In the genomic region with DNA sequence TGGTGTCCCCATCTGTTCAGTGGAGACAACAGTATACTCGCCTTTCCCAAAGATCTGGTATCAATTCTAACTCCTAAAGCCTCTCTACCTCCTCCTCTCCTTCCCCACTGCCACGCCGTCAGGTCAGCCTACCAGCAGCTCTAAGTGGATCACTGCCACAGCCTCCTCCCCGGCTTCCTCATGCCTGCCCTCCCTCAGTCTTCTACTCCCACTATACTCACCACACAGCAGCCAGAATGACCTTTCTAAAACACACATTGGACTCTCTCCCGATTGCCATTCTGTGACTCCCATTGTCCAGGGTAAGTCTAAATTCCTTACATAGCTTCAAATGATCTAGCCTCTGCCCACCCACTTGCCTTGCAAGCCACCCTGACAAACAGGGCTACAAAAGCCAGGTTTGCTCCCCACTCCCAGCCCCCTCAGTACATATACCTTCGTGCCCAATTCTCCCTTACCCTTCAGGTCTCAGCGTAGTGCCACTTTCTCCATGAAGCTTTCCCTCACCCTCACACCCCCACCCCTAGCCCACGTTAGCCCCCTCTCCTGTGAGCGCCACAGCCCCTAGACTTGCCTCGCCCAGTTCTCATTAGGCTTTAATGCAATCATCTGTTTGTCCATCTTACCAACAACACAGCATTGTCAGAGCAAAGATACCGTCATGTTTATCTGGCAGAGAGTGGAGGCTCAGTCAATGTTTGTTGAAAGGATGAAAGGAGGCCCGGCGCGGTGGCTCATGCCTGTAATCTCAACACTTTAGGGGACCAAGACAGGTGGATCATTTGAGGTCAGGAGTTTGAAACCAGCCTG, we compare ENCODE assay signal across 2 cellular contexts.
TF ChIP-seq lines count a peak whose summit lies in the region.

No MANE protein-coding gene starts in this region.

TF ChIP-seq in IMR-90, 13 proteins besides CTCF, POLR2A, EP300 and RAD21:
- no peak for TF ChIP-seq RFX5 (IDR thresholded peaks at IDR 0.05; ENCODE audit: low read depth, low read length)
- no peak for TF ChIP-seq MAFK (IDR thresholded peaks at IDR 0.05; ENCODE audit: low read depth, low read length)
- TF ChIP-seq FOS (IDR thresholded peaks at IDR 0.05; ENCODE audit: low read depth, low read length) = no peak
- TF ChIP-seq CEBPB (IDR thresholded peaks at IDR 0.05; ENCODE audit: low read depth, low read length) = no peak
- TF ChIP-seq MXI1 (IDR thresholded peaks at IDR 0.05; ENCODE audit: borderline replicate concordance, low read depth, low read length) = no peak
- TF ChIP-seq MAZ (IDR thresholded peaks at IDR 0.05; ENCODE audit: borderline replicate concordance, low read depth, low read length) = no peak
- TF ChIP-seq NFE2L2 (IDR thresholded peaks at IDR 0.05; ENCODE audit: low read depth, low read length) = no peak
- TF ChIP-seq, protein P1, sequence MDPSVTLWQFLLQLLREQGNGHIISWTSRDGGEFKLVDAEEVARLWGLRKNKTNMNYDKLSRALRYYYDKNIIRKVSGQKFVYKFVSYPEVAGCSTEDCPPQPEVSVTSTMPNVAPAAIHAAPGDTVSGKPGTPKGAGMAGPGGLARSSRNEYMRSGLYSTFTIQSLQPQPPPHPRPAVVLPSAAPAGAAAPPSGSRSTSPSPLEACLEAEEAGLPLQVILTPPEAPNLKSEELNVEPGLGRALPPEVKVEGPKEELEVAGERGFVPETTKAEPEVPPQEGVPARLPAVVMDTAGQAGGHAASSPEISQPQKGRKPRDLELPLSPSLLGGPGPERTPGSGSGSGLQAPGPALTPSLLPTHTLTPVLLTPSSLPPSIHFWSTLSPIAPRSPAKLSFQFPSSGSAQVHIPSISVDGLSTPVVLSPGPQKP (IDR thresholded peaks at IDR 0.05; ENCODE audit: borderline replicate concordance, low read depth, low read length) = no peak
- TF ChIP-seq BHLHE40 (IDR thresholded peaks at IDR 0.05; ENCODE audit: low read depth, low read length) = no peak
- TF ChIP-seq SMC3 (IDR thresholded peaks at IDR 0.05; ENCODE audit: low read depth, low read length) = no peak
- TF ChIP-seq RCOR1 (IDR thresholded peaks at IDR 0.05; ENCODE audit: insufficient replicate concordance, low read length) = no peak
- no peak for TF ChIP-seq CHD1 (IDR thresholded peaks at IDR 0.05; ENCODE audit: low read depth, low read length)
- TF ChIP-seq, protein P2, sequence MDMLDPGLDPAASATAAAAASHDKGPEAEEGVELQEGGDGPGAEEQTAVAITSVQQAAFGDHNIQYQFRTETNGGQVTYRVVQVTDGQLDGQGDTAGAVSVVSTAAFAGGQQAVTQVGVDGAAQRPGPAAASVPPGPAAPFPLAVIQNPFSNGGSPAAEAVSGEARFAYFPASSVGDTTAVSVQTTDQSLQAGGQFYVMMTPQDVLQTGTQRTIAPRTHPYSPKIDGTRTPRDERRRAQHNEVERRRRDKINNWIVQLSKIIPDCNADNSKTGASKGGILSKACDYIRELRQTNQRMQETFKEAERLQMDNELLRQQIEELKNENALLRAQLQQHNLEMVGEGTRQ (IDR thresholded peaks at IDR 0.05; ENCODE audit: low read depth, low read length) = no peak

TF ChIP-seq in H1, 55 proteins besides CTCF, POLR2A, EP300 and RAD21:
- TF ChIP-seq CBX5 (IDR thresholded peaks at IDR 0.05; ENCODE audit: low read depth, low read length) (no peak), EGR1 (IDR thresholded peaks at IDR 0.05; ENCODE audit: borderline replicate concordance, low read depth, low read length) (no peak), CREB1 (IDR thresholded peaks at IDR 0.05) (no peak), KDM5A (IDR thresholded peaks at IDR 0.05; ENCODE audit: low read length) (no peak), SUZ12 (IDR thresholded peaks at IDR 0.05; ENCODE audit: low read length) (no peak), KDM1A (IDR thresholded peaks at IDR 0.05; ENCODE audit: borderline replicate concordance, low read length) (no peak), JUN (IDR thresholded peaks at IDR 0.05; ENCODE audit: low read depth, low read length) (no peak), ZNF274 (IDR thresholded peaks at IDR 0.05; ENCODE audit: borderline replicate concordance, extremely low read depth, low read length) (no peak), CBX8 (IDR thresholded peaks at IDR 0.05; ENCODE audit: borderline replicate concordance, low read depth, low read length) (no peak), CTBP2 (IDR thresholded peaks at IDR 0.05; ENCODE audit: borderline replicate concordance, insufficient read depth, insufficient read length, low read length) (no peak), CHD2 (IDR thresholded peaks at IDR 0.05; ENCODE audit: low read length) (no peak), SAP30 (IDR thresholded peaks at IDR 0.05; ENCODE audit: insufficient read depth, insufficient replicate concordance, low read length) (no peak)
- TF ChIP-seq, protein P3, sequence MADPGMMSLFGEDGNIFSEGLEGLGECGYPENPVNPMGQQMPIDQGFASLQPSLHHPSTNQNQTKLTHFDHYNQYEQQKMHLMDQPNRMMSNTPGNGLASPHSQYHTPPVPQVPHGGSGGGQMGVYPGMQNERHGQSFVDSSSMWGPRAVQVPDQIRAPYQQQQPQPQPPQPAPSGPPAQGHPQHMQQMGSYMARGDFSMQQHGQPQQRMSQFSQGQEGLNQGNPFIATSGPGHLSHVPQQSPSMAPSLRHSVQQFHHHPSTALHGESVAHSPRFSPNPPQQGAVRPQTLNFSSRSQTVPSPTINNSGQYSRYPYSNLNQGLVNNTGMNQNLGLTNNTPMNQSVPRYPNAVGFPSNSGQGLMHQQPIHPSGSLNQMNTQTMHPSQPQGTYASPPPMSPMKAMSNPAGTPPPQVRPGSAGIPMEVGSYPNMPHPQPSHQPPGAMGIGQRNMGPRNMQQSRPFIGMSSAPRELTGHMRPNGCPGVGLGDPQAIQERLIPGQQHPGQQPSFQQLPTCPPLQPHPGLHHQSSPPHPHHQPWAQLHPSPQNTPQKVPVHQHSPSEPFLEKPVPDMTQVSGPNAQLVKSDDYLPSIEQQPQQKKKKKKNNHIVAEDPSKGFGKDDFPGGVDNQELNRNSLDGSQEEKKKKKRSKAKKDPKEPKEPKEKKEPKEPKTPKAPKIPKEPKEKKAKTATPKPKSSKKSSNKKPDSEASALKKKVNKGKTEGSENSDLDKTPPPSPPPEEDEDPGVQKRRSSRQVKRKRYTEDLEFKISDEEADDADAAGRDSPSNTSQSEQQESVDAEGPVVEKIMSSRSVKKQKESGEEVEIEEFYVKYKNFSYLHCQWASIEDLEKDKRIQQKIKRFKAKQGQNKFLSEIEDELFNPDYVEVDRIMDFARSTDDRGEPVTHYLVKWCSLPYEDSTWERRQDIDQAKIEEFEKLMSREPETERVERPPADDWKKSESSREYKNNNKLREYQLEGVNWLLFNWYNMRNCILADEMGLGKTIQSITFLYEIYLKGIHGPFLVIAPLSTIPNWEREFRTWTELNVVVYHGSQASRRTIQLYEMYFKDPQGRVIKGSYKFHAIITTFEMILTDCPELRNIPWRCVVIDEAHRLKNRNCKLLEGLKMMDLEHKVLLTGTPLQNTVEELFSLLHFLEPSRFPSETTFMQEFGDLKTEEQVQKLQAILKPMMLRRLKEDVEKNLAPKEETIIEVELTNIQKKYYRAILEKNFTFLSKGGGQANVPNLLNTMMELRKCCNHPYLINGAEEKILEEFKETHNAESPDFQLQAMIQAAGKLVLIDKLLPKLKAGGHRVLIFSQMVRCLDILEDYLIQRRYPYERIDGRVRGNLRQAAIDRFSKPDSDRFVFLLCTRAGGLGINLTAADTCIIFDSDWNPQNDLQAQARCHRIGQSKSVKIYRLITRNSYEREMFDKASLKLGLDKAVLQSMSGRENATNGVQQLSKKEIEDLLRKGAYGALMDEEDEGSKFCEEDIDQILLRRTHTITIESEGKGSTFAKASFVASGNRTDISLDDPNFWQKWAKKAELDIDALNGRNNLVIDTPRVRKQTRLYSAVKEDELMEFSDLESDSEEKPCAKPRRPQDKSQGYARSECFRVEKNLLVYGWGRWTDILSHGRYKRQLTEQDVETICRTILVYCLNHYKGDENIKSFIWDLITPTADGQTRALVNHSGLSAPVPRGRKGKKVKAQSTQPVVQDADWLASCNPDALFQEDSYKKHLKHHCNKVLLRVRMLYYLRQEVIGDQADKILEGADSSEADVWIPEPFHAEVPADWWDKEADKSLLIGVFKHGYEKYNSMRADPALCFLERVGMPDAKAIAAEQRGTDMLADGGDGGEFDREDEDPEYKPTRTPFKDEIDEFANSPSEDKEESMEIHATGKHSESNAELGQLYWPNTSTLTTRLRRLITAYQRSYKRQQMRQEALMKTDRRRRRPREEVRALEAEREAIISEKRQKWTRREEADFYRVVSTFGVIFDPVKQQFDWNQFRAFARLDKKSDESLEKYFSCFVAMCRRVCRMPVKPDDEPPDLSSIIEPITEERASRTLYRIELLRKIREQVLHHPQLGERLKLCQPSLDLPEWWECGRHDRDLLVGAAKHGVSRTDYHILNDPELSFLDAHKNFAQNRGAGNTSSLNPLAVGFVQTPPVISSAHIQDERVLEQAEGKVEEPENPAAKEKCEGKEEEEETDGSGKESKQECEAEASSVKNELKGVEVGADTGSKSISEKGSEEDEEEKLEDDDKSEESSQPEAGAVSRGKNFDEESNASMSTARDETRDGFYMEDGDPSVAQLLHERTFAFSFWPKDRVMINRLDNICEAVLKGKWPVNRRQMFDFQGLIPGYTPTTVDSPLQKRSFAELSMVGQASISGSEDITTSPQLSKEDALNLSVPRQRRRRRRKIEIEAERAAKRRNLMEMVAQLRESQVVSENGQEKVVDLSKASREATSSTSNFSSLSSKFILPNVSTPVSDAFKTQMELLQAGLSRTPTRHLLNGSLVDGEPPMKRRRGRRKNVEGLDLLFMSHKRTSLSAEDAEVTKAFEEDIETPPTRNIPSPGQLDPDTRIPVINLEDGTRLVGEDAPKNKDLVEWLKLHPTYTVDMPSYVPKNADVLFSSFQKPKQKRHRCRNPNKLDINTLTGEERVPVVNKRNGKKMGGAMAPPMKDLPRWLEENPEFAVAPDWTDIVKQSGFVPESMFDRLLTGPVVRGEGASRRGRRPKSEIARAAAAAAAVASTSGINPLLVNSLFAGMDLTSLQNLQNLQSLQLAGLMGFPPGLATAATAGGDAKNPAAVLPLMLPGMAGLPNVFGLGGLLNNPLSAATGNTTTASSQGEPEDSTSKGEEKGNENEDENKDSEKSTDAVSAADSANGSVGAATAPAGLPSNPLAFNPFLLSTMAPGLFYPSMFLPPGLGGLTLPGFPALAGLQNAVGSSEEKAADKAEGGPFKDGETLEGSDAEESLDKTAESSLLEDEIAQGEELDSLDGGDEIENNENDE (IDR thresholded peaks at IDR 0.05; ENCODE audit: insufficient replicate concordance, low read length) = no peak
- TF ChIP-seq, protein P4, sequence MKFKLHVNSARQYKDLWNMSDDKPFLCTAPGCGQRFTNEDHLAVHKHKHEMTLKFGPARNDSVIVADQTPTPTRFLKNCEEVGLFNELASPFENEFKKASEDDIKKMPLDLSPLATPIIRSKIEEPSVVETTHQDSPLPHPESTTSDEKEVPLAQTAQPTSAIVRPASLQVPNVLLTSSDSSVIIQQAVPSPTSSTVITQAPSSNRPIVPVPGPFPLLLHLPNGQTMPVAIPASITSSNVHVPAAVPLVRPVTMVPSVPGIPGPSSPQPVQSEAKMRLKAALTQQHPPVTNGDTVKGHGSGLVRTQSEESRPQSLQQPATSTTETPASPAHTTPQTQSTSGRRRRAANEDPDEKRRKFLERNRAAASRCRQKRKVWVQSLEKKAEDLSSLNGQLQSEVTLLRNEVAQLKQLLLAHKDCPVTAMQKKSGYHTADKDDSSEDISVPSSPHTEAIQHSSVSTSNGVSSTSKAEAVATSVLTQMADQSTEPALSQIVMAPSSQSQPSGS (IDR thresholded peaks at IDR 0.05; ENCODE audit: low read length) = no peak
